34 cellular contexts compared by ENCODE assay signal in the genomic region with DNA sequence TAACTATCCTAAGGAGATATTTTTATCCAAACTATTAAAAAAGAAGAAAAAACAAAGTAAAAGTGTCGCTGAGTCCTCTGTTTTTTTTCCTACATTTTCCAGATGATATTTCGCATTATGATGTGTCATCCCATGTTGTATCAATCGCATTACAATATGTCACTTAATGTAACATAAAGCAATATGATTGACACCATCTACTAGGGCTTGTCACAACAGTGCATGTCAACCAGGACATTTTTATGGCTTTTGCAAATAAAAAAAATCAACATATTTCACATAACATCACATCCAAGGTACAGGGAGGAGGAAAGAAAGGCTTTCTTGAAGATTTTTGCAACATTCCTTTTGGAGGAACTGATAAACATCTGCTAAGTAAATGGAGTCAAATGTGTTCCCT.
"Had no signal": no experiment of that assay in that cellular context is flagged by ENCODE, and none has a peak within 500 bp of the region (broad histone marks: within the 10 kb centered on the region; RNA-seq: fewer than 3 reads in every experiment).

No MANE protein-coding gene starts in this region.

- H3K27ac ChIP-seq: KMS-11 had no signal

- H3K36me3 ChIP-seq: MG63 had no signal

- DNase-seq: Karpas-422, Kasumi-1, MG63, MM.1S, MV-4-11, NCI-H1048, NCI-H1092, NCI-H1092 treated with DMSO at 0.1 percent for 48 hours, NCI-H1105, NCI-H1105 treated with DMSO at 0.1 percent for 48 hours, NCI-H1417, NCI-H1417 treated with DMSO at 0.1 percent for 48 hours, NCI-H1436, NCI-H1436 treated with DMSO at 0.1 percent for 48 hours, NCI-H146, NCI-H1694, NCI-H1694 treated with DMSO at 0.1 percent for 48 hours, NCI-H187, NCI-H187 treated with DMSO at 0.1 percent for 48 hours, NCI-H1930, NCI-H2029, NCI-H2029 treated with DMSO at 0.1 percent for 48 hours, NCI-H2081, NCI-H2081 treated with DMSO at 0.1 percent for 48 hours, NCI-H2107, NCI-H2171, NCI-H2171 treated with DMSO at 0.1 percent for 48 hours, NCI-H2227 treated with DMSO at 0.1 percent for 48 hours, NCI-H226, NCI-H345, NCI-H446, NCI-H446 treated with DMSO at 0.1 percent for 48 hours, NCI-H510A had no signal

- H3K9ac ChIP-seq: KMS-11 had no signal

- H3K27me3 ChIP-seq: MG63 had no signal

- H3K9me3 ChIP-seq: MG63 had no signal

- H3K4me2 ChIP-seq: KMS-11 had no signal

- H3K4me3 ChIP-seq: MG63 had no signal
